ENCODE assay signal across 1 cellular context in genomic region chr7:142554555-142555532, GRCh38.
TF ChIP-seq lines count a peak whose summit lies in the region.

No MANE protein-coding gene starts in this region.

TF ChIP-seq in SK-N-SH treated with all-trans-retinoic acid at 6 μM for 48 hours, 23 proteins besides CTCF, POLR2A, EP300 and RAD21 (continued from another document):
- TF ChIP-seq TCF4 (CRISPR knock-in tag; IDR thresholded peaks at IDR 0.05; ENCODE audit: borderline replicate concordance) (no peak), ZFP30 (CRISPR knock-in tag; IDR thresholded peaks at IDR 0.05) (no peak)
TF ChIP-seq in SK-N-SH treated with all-trans-retinoic acid at 6 μM for 48 hours: peak in this region for 0.
